ENCODE assay signal across 1 cellular context in the genomic region with DNA sequence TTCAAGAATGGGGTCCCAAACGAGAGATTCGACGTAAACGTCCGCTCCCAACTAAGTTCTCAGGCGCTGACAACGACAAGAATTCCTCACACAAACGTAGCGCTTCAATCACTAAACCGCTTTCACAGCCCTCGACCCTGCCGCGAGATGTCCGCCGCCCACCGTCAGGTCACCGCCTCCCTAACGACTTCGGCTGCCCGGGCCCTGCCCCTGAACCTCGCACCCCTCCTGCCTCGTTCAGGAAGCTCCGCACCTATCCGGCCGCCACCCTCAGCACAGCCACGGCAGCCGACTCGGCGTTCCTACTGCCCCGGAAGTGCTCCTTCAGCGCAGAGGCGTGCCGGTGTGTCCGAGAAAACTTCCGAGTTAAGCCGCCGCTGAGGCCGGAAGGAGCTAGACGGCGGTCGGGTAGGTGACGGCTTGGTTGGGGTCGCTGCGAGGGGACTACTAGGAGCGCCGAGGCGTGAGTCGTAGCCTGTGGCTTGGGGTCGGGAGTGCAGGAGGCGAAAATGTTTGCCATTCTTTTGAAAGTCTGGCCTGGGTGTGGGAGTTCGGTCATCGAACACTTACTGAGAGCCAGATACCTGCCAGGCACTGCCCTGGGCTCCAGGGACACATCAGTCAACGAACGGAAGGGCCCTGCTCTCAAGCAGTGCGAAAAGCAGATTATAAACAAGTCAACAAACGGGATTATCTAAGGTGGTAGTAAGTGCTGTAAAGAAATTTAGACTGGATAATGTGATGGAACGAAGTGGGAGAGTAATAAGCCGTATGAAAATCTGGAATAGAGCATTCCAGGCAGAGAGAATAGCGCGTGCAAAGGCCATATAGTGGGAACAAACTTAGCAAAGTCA.
A peak's percentile ranks its signal among the peaks of the same experiment; 100 is the strongest.
TF ChIP-seq lines count a peak whose summit lies in the region.

Gene FAM114A2 (minus strand): TSS at position 307 of the 854 bp plus-strand sequence. CDS start 3,957 bp downstream, outside the sequence.
Gene MFAP3 (plus strand): TSS at position 364 of the 854 bp plus-strand sequence. CDS start 10,756 bp downstream, outside the sequence.

TF ChIP-seq in GM12878, 131 proteins besides CTCF, POLR2A, EP300 and RAD21 (continued from another document):
- TF ChIP-seq ZSCAN29 (IDR thresholded peaks at IDR 0.05) = no peak
- TF ChIP-seq ATF2 (IDR thresholded peaks at IDR 0.05; ENCODE audit: low read length) = no peak
- TF ChIP-seq, protein P1, sequence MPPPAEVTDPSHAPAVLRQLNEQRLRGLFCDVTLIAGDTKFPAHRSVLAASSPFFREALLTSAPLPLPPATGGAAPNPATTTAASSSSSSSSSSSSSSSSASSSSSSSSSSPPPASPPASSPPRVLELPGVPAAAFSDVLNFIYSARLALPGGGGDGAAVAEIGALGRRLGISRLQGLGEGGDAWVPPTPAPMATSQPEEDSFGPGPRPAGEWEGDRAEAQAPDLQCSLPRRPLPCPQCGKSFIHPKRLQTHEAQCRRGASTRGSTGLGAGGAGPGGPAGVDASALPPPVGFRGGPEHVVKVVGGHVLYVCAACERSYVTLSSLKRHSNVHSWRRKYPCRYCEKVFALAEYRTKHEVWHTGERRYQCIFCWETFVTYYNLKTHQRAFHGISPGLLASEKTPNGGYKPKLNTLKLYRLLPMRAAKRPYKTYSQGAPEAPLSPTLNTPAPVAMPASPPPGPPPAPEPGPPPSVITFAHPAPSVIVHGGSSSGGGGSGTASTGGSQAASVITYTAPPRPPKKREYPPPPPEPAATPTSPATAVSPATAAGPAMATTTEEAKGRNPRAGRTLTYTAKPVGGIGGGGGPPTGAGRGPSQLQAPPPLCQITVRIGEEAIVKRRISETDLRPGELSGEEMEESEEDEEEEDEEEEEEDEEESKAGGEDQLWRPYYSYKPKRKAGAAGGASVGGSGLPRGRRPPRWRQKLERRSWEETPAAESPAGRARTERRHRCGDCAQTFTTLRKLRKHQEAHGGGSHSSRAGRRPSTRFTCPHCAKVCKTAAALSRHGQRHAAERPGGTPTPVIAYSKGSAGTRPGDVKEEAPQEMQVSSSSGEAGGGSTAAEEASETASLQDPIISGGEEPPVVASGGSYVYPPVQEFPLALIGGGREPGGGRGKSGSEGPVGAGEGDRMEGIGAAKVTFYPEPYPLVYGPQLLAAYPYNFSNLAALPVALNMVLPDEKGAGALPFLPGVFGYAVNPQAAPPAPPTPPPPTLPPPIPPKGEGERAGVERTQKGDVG (CRISPR knock-in tag; IDR thresholded peaks at IDR 0.05) = no peak
- peak; percentile 78 for TF ChIP-seq YY1 (IDR thresholded peaks at IDR 0.05; ENCODE audit: low read depth, low read length)
- TF ChIP-seq RBBP5 (conservative IDR thresholded peaks at IDR 0.05) = peak; percentile 91
- no peak for TF ChIP-seq JUNB (IDR thresholded peaks at IDR 0.05)
- no peak for TF ChIP-seq JUND (IDR thresholded peaks at IDR 0.05; ENCODE audit: low read depth, low read length)
- TF ChIP-seq PAX8 (IDR thresholded peaks at IDR 0.05) = no peak
- no peak for TF ChIP-seq EZH2 (IDR thresholded peaks at IDR 0.05; ENCODE audit: borderline replicate concordance, control insufficient read depth, low read depth, low read length)
- peak; percentile 48; the same call in 1 of the 2 replicates for TF ChIP-seq BACH1 (IDR thresholded peaks at IDR 0.05; ENCODE audit: borderline replicate concordance)
- TF ChIP-seq SMAD5 (IDR thresholded peaks at IDR 0.05; ENCODE audit: low read depth) = peak; percentile 85; the same call in 1 of the 2 replicates
- TF ChIP-seq PML (IDR thresholded peaks at IDR 0.05; ENCODE audit: low read length) = peak; percentile 96
- no peak for TF ChIP-seq YBX1 (IDR thresholded peaks at IDR 0.05)
- peak; percentile 66; the same call in 1 of the 2 replicates for TF ChIP-seq MTA3 (IDR thresholded peaks at IDR 0.05; ENCODE audit: borderline replicate concordance, low read length)
- no peak for TF ChIP-seq SKIL (IDR thresholded peaks at IDR 0.05; ENCODE audit: low read depth, poor library complexity, severe bottlenecking)
- TF ChIP-seq TCF7 (IDR thresholded peaks at IDR 0.05; ENCODE audit: borderline replicate concordance) = no peak
- TF ChIP-seq HCFC1 (IDR thresholded peaks at IDR 0.05; ENCODE audit: low read length) = peak; percentile 79
- no peak for TF ChIP-seq SUPT20H (IDR thresholded peaks at IDR 0.05; ENCODE audit: borderline replicate concordance, control insufficient read depth, low read depth, low read length)
- TF ChIP-seq BCLAF1 (IDR thresholded peaks at IDR 0.05) = no peak
- no peak for TF ChIP-seq NFYA (IDR thresholded peaks at IDR 0.05; ENCODE audit: borderline replicate concordance, low read depth, low read length)
- peak; percentile 86 for TF ChIP-seq GATAD2B (conservative IDR thresholded peaks at IDR 0.05; ENCODE audit: low read depth)
- TF ChIP-seq SMC3 (IDR thresholded peaks at IDR 0.05; ENCODE audit: borderline replicate concordance, low read length) = no peak
- peak; percentile 59; the same call in 1 of the 2 replicates for TF ChIP-seq ZNF207 (IDR thresholded peaks at IDR 0.05; ENCODE audit: borderline replicate concordance)
- peak; percentile 50 for TF ChIP-seq MEF2B (IDR thresholded peaks at IDR 0.05; ENCODE audit: partially characterized antibody, poor library complexity, severe bottlenecking)
- TF ChIP-seq CHD2 (IDR thresholded peaks at IDR 0.05; ENCODE audit: borderline replicate concordance, low read depth, low read length) = peak; percentile 74; the same call in 1 of the 2 replicates
- TF ChIP-seq BCL11A (IDR thresholded peaks at IDR 0.05; ENCODE audit: low read depth, low read length) = no peak
- TF ChIP-seq HDAC2 (IDR thresholded peaks at IDR 0.05) = no peak
- TF ChIP-seq, protein P2, sequence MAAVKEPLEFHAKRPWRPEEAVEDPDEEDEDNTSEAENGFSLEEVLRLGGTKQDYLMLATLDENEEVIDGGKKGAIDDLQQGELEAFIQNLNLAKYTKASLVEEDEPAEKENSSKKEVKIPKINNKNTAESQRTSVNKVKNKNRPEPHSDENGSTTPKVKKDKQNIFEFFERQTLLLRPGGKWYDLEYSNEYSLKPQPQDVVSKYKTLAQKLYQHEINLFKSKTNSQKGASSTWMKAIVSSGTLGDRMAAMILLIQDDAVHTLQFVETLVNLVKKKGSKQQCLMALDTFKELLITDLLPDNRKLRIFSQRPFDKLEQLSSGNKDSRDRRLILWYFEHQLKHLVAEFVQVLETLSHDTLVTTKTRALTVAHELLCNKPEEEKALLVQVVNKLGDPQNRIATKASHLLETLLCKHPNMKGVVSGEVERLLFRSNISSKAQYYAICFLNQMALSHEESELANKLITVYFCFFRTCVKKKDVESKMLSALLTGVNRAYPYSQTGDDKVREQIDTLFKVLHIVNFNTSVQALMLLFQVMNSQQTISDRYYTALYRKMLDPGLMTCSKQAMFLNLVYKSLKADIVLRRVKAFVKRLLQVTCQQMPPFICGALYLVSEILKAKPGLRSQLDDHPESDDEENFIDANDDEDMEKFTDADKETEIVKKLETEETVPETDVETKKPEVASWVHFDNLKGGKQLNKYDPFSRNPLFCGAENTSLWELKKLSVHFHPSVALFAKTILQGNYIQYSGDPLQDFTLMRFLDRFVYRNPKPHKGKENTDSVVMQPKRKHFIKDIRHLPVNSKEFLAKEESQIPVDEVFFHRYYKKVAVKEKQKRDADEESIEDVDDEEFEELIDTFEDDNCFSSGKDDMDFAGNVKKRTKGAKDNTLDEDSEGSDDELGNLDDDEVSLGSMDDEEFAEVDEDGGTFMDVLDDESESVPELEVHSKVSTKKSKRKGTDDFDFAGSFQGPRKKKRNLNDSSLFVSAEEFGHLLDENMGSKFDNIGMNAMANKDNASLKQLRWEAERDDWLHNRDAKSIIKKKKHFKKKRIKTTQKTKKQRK (IDR thresholded peaks at IDR 0.05; ENCODE audit: low read depth, low read length) = no peak
- no peak; a peak in 1 of 4 replicates for TF ChIP-seq ETV6 (conservative IDR thresholded peaks at IDR 0.05 in 1 of 2, IDR thresholded peaks at IDR 0.05 in 1 of 2; ENCODE audit: borderline replicate concordance in 1 of 2, low read depth in 1 of 2)
